ENCODE assay signal across 8 cellular contexts in genomic region chr6:131914967-131915751, GRCh38. TPM values are rescaled to one million over a fixed set of nuclear protein-coding genes. Genes with fewer than 3 reads are reported as not detected.
A peak's percentile ranks its signal among the peaks of the same experiment; 100 is the strongest.
DNase-seq lines count a peak whose midpoint lies in the region; ATAC-seq and FAIRE-seq lines count a peak whose summit lies in the region.

No MANE protein-coding gene starts in this region.

- peak; percentile 14 for FAIRE-seq in RCC 7860 (lab: Jason Lieb, UNC)

- DNase-seq in DMS53 (lab: John Stamatoyannopoulos, UW): peak; percentile 79
- DNase-seq in HPDE6-E6E7 (ENCODE audit: extremely low spot score): peak; percentile 33
- peak; percentile 17 for DNase-seq in RCC 7860 (ENCODE audit: low spot score)
- peak; percentile 44 for DNase-seq in activated naive CD4-positive, alpha-beta T cell treated with anti-CD3 and anti-CD28 coated beads, Interleukin-2, amount 50 U/mL, for 16 hours
- DNase-seq in glomerular endothelial cell (ENCODE audit: extremely low read depth, low read depth, low spot score): peak; percentile 72
- peak; percentile 85 for DNase-seq in pons (ENCODE audit: low spot score)
- no peak for DNase-seq in NCI-H187 treated with DMSO at 0.1 percent for 48 hours (lab: John Stamatoyannopoulos, UW)

- ATAC-seq in GM19468 (IDR thresholded peaks at IDR 0.05; ENCODE audit: extremely low read depth, unreplicated experiment): peak; percentile 57

RNA-seq across cellular contexts. Expression of gene CCN2, which starts 36.0 kb away (rescaled TPM):
- 551 and 1,253 TPM in 2 replicates for total RNA-seq in glomerular endothelial cell
